18 cellular contexts compared by ENCODE assay signal in the genomic region with DNA sequence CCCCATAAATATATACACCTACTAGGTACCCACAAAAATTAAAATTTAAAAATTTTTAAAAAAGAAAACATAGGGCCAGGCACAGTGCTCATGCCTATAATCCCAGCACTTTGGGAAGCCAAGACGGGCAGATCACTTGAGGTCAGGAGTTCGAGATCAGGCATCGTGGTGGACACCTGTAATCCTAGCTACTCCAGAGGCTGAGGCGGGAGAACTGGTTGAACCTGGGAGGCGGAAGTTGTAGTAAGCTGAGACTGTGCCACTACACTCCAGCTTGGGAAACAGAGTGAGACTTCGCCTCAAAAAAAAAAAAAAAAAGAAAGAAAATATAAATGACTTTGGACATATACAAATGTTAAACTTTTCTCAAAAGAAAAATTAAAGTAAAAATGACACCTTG.
"Had no signal": no experiment of that assay in that cellular context is flagged by ENCODE, and none has a peak within 500 bp of the region (broad histone marks: within the 10 kb centered on the region; RNA-seq: fewer than 3 reads in every experiment).

No MANE protein-coding gene starts in this region.

- H3K4me3 ChIP-seq: colonic mucosa, hepatocyte, suprapubic skin, thyroid gland, upper lobe of right lung, vagina had no signal

- DNase-seq: colonic mucosa; dermis blood vessel endothelial cell; erythroblast; foreskin melanocyte; head of caudate nucleus; kidney glomerular epithelial cell; mammary epithelial cell; naive thymus-derived CD4-positive, alpha-beta T cell; nephron progenitor cell; stimulated activated CD4-positive, alpha-beta T cell treated with anti-CD3 and anti-CD28 coated beads, Interleukin-2, amount 100 ng/mL, for 24 hours; stimulated activated naive CD4-positive, alpha-beta T cell treated with Interleukin-2 at 50 U/mL for 16 hours; thyroid gland; upper lobe of right lung had no signal

- H2AFZ ChIP-seq: hepatocyte, parathyroid adenoma had no signal

- H3K27ac ChIP-seq: colonic mucosa, hepatocyte, parathyroid adenoma, suprapubic skin, thyroid gland, upper lobe of right lung, vagina had no signal

- ATAC-seq: naive thymus-derived CD4-positive, alpha-beta T cell; sciatic nerve; upper lobe of right lung had no signal

- H3K4me2 ChIP-seq: hepatocyte had no signal

- H3K36me3 ChIP-seq: colonic mucosa, suprapubic skin, thyroid gland, upper lobe of right lung, vagina had no signal

- H3K27me3 Mint-ChIP-seq: naive thymus-derived CD4-positive, alpha-beta T cell had no signal

- H3K27ac Mint-ChIP-seq: nephron progenitor cell had no signal

- H3K4me1 ChIP-seq: colonic mucosa, suprapubic skin, vagina had no signal

- H3K9me3 ChIP-seq: colonic mucosa, suprapubic skin, thyroid gland, upper lobe of right lung, vagina had no signal

- H3K9me3 Mint-ChIP-seq: naive thymus-derived CD4-positive, alpha-beta T cell; nephron progenitor cell had no signal

- H3K4me3 Mint-ChIP-seq: naive thymus-derived CD4-positive, alpha-beta T cell; nephron progenitor cell had no signal

- H3K27me3 ChIP-seq: colonic mucosa, hepatocyte, suprapubic skin, thyroid gland, upper lobe of right lung, vagina had no signal
